In the genomic region with DNA sequence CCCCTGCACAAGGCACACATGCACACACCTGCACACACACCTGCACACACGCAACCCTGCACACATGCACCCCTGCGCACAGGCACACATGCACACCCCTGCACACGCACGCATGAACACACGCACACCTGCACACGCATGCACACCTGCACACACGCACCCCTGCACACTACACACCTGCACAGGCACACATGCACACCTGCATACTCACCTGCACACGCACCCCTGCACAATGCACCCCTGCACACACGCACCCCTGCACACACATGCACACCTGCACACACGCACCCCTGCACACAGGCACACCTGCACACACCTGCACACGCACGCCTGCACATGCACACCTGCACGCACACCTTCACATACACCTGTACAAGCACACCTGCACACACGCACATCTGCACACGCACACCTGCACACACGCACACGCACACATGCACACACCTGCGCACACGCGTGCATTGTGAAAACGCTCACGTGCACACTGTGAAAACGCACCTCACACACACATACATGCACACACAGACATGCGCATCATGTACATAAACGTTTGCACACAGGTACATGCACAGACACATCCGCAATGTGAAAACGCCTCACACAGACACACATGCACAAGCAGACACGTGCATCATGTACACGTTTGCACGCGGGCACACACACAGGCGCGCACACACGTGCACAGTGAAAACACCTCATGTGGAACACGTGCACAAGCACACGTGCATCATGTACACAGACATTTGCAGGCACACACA, we compare ENCODE assay signal across 24 cellular contexts. TPM values are rescaled to one million over a fixed set of nuclear protein-coding genes. Genes with fewer than 3 reads are reported as not detected.
DNase-seq lines count a peak whose midpoint lies in the region; ATAC-seq and TF ChIP-seq lines count a peak whose summit lies in the region.
"Had no signal": no experiment of that assay in that cellular context is flagged by ENCODE, and none has a peak within 500 bp of the region (broad histone marks: within the 10 kb centered on the region; RNA-seq: fewer than 3 reads in every experiment).

No MANE protein-coding gene starts in this region.

- TF ChIP-seq CTCF in HCT116 (IDR thresholded peaks at IDR 0.05 in 2 of 3, conservative IDR thresholded peaks at IDR 0.05 in 1 of 3; ENCODE audit: borderline replicate concordance in 1 of 3, insufficient read depth in 1 of 3, low read depth in 2 of 3, low read length in 2 of 3) (no peak), RWPE1 (conservative IDR thresholded peaks at IDR 0.05; ENCODE audit: low read depth) (no peak), endothelial cell (IDR thresholded peaks at IDR 0.05; ENCODE audit: unreplicated experiment) (no peak)

- ATAC-seq in HCT116 (no peak), GM21717 (IDR thresholded peaks at IDR 0.05; ENCODE audit: unreplicated experiment) (no peak)
- ATAC-seq: SK-N-SH treated with all-trans-retinoic acid at 6 μM for 48 hours had no signal

- TF ChIP-seq POLR2A in HCT116 (IDR thresholded peaks at IDR 0.05; ENCODE audit: borderline replicate concordance, extremely low read depth, insufficient read depth, insufficient read length): no peak

- no peaks in the 10 kb centered on the region for H3K9me2 ChIP-seq in HCT116 (ENCODE audit: insufficient read depth)

- no peak overlapping the region for H2BK12ac ChIP-seq in neuronal stem cell (ENCODE audit: low read length)

- H2AFZ ChIP-seq in HCT116 (ENCODE audit: low read depth, low read length, poor library complexity, severe bottlenecking) (no peak overlapping the region), neuronal stem cell (ENCODE audit: low read length) (no peak overlapping the region)

- WGBS in neuronal stem cell (ENCODE audit: extremely low coverage in 2 of 2, insufficient read length in 2 of 2, insufficient replicate concordance in 1 of 2), 2 donors: no CpG with 5 or more reads among the region's 36 CpGs

- no peak overlapping the region for H3K4me3 ChIP-seq in HCT116 (replicated peaks in 1 of 2; ENCODE audit: low read depth in 1 of 2, low read length in 2 of 2)
- peak overlapping the region in 1 of 2 donors; percentile 59 for H3K4me3 ChIP-seq in neuronal stem cell (ENCODE audit: low read length in 2 of 2)
- H3K4me3 ChIP-seq in effector memory CD4-positive, alpha-beta T cell (ENCODE audit: insufficient read depth, low read depth, low read length, poor library complexity, severe bottlenecking): no peak overlapping the region
- H3K4me3 ChIP-seq: BLaER1 treated with 17β-estradiol and CSF1 and Interleukin-3, amounts not matched to agents 10 nM and 100 nM; SJCRH30 had no signal

- H2BK5ac ChIP-seq in neuronal stem cell (ENCODE audit: low read length): peak overlapping the region; percentile 39

- H3K9ac ChIP-seq in HCT116 (ENCODE audit: low read length): no peak overlapping the region
- H3K9ac ChIP-seq in neuronal stem cell (ENCODE audit: low read depth, low read length, poor library complexity): peak overlapping the region; percentile 53
- H3K9ac ChIP-seq: BLaER1 treated with 17β-estradiol and CSF1 and Interleukin-3, amounts not matched to agents 10 nM and 100 nM had no signal

- BruUV-seq in HCT116 (replicated peaks; lab: Mats Ljungman, UMichigan): no TSS peak

- no peak overlapping the region for H3K4ac ChIP-seq in neuronal stem cell (ENCODE audit: low read length)

- H3K27ac ChIP-seq in HCT116 (ENCODE audit: low read depth, low read length) (no peak overlapping the region), RWPE1 (peak overlapping the region; percentile 98), neuronal stem cell (replicated peaks; ENCODE audit: low read length) (no peak overlapping the region)
- H3K27ac ChIP-seq in effector memory CD4-positive, alpha-beta T cell (ENCODE audit: insufficient read depth, low read length, poor library complexity, severe bottlenecking): no peak overlapping the region
- H3K27ac ChIP-seq: BLaER1 treated with 17β-estradiol and CSF1 and Interleukin-3, amounts not matched to agents 10 nM and 100 nM; SJCRH30 had no signal

- peak overlapping the region; percentile 78 for H3K4me3 Mint-ChIP-seq in endothelial cell (ENCODE audit: unreplicated experiment)
- H3K4me3 Mint-ChIP-seq: CD4-positive, alpha-beta T cell had no signal

- peak overlapping the region; percentile 19 for H3K18ac ChIP-seq in neuronal stem cell (ENCODE audit: low read length)

- peaks cover 10% of the 10 kb centered on the region for H3K36me3 Mint-ChIP-seq in endothelial cell (ENCODE audit: low read depth, unreplicated experiment)

- H3K23ac ChIP-seq in neuronal stem cell (ENCODE audit: low read depth, low read length, poor library complexity): peak overlapping the region; percentile 75

- H2BK120ac ChIP-seq in neuronal stem cell (ENCODE audit: low read depth, low read length): no peak overlapping the region

- RAD21 ChIA-PET in HCT116 (lab: Charles Lee; ENCODE audit: low non-redundant PET in 1 of 2, low total read pairs in 2 of 2, uncharacterized antibody in 2 of 2, unreplicated experiment in 2 of 2): no interaction called here

- peak overlapping the region; percentile 78 for H3K14ac ChIP-seq in neuronal stem cell (ENCODE audit: low read length)

- peaks cover 60% of the 10 kb centered on the region for H3K79me2 ChIP-seq in HCT116 (ENCODE audit: insufficient read depth, low read length)

- H3K4me1 Mint-ChIP-seq in endothelial cell (ENCODE audit: unreplicated experiment): no peaks in the 10 kb centered on the region

- CTCF ChIA-PET in HCT116 (lab: Charles Lee): no interaction called here
- CTCF ChIA-PET in RWPE1 (lab: Yijun Ruan, JAX): no interaction called here

- POLR2A ChIA-PET in HCT116 (lab: Charles Lee): no interaction called here
- POLR2A ChIA-PET in RWPE1 (lab: Yijun Ruan, JAX; ENCODE audit: low non-redundant PET): no interaction called here

- peaks cover 8% of the 10 kb centered on the region for H3K27me3 Mint-ChIP-seq in endothelial cell (ENCODE audit: unreplicated experiment)
- H3K27me3 Mint-ChIP-seq: CD4-positive, alpha-beta T cell had no signal

- H4K20me1 ChIP-seq in HCT116 (ENCODE audit: insufficient read depth): peaks cover 4% of the 10 kb centered on the region; the same call in 1 of the 2 replicates

- no peak overlapping the region for H2AK5ac ChIP-seq in neuronal stem cell (ENCODE audit: low read depth, low read length)

- peak overlapping the region; percentile 22 for H4K91ac ChIP-seq in neuronal stem cell (ENCODE audit: low read depth, low read length, poor library complexity)

- peaks cover 25 to 54% of the 10 kb centered on the region in 2 experiments for H3K4me1 ChIP-seq in HCT116 (ENCODE audit: control insufficient read depth in 1 of 2, insufficient read depth in 2 of 2, low read length in 2 of 2)
- peaks cover 0 to 3% of the 10 kb centered on the region in 2 donors for H3K4me1 ChIP-seq in neuronal stem cell (ENCODE audit: control insufficient read depth in 2 of 2, insufficient read depth in 1 of 2, low read depth in 1 of 2, low read length in 2 of 2)
- no peaks in the 10 kb centered on the region for H3K4me1 ChIP-seq in effector memory CD4-positive, alpha-beta T cell (ENCODE audit: control insufficient read depth, insufficient read depth, low read length, poor library complexity, severe bottlenecking)
- H3K4me1 ChIP-seq: SJCRH30 had no signal

- no peak overlapping the region for H4K8ac ChIP-seq in neuronal stem cell (ENCODE audit: low read depth, low read length)

- H2BK15ac ChIP-seq in neuronal stem cell (ENCODE audit: low read length): no peak overlapping the region

- H3K36me3 ChIP-seq in HCT116 (ENCODE audit: control insufficient read depth in 1 of 2, insufficient read depth in 2 of 2, low read length in 2 of 2) (peaks cover 7 to 40% of the 10 kb centered on the region in 2 experiments; a peak in 3 of 4 replicates), neuronal stem cell (replicated peaks in 1 of 2; ENCODE audit: control insufficient read depth in 2 of 2, insufficient read depth in 2 of 2, low read length in 2 of 2) (peaks cover 26 to 50% of the 10 kb centered on the region in 2 donors)
- H3K36me3 ChIP-seq in effector memory CD4-positive, alpha-beta T cell (ENCODE audit: control insufficient read depth, insufficient read depth, low read length): peaks cover 11% of the 10 kb centered on the region

- no peaks in the 10 kb centered on the region for H3K9me3 ChIP-seq in HCT116 (ENCODE audit: control insufficient read depth in 1 of 2, insufficient read depth in 1 of 2, low read depth in 1 of 2, low read length in 2 of 2)
- H3K9me3 ChIP-seq in neuronal stem cell (replicated peaks in 1 of 2; ENCODE audit: control insufficient read depth in 2 of 2, insufficient read depth in 1 of 2, low read depth in 1 of 2, low read length in 2 of 2): peaks cover 0 to 9% of the 10 kb centered on the region in 2 donors
- H3K9me3 ChIP-seq in effector memory CD4-positive, alpha-beta T cell (ENCODE audit: control insufficient read depth, low read length): no peaks in the 10 kb centered on the region
- H3K9me3 ChIP-seq: BLaER1 treated with 17β-estradiol and CSF1 and Interleukin-3, amounts not matched to agents 10 nM and 100 nM; SJCRH30 had no signal

- H3K27ac Mint-ChIP-seq in endothelial cell (ENCODE audit: unreplicated experiment): peak overlapping the region; percentile 52
- H3K27ac Mint-ChIP-seq: CD4-positive, alpha-beta T cell had no signal

- H3K4me2 ChIP-seq in HCT116 (ENCODE audit: low read length) (no peak overlapping the region), neuronal stem cell (ENCODE audit: insufficient read depth, low read length, poor library complexity, severe bottlenecking) (no peak overlapping the region)

- intact Hi-C loops in HCT116 (cut with micrococcal nuclease): loop anchor here (10.0 kb wide), 1 partner anchor 274 kb away; the partner anchor contains the start of gene MIB2

- no peaks in the 10 kb centered on the region for H3K9me3 Mint-ChIP-seq in endothelial cell (ENCODE audit: unreplicated experiment)
- H3K9me3 Mint-ChIP-seq: CD4-positive, alpha-beta T cell had no signal

- DNase-seq in HCT116 (ENCODE audit: low read depth, low spot score): no peak
- no peak for DNase-seq in RWPE1 (ENCODE audit: low spot score)
- DNase-seq in endothelial cell (ENCODE audit: low spot score): no peak
- no peak for DNase-seq in neuronal stem cell (ENCODE audit: low spot score)
- DNase-seq in COLO668 (lab: John Stamatoyannopoulos, UW; ENCODE audit: unreplicated experiment): no peak
- no peak for DNase-seq in effector memory CD4-positive, alpha-beta T cell
- DNase-seq: AML-193; CD4-positive, alpha-beta T cell; COR-L47; KBM-7; MV-4-11; NCI-H1105; NCI-H1436 treated with DMSO at 0.1 percent for 48 hours; NCI-H187 treated with DMSO at 0.1 percent for 48 hours; NCI-H2107; NCI-H524; NCI-H748 treated with DMSO at 0.1 percent for 48 hours; SJCRH30 had no signal

- H3K27me3 ChIP-seq in HCT116 (ENCODE audit: insufficient read depth, low read length) (no peaks in the 10 kb centered on the region), neuronal stem cell (ENCODE audit: control insufficient read depth in 3 of 3, insufficient read depth in 3 of 3, low read depth in 1 of 3, low read length in 3 of 3) (no peaks in the 10 kb centered on the region)
- no peaks in the 10 kb centered on the region for H3K27me3 ChIP-seq in effector memory CD4-positive, alpha-beta T cell (replicated peaks; ENCODE audit: control insufficient read depth, insufficient read depth, low read length, poor library complexity, severe bottlenecking)
- H3K27me3 ChIP-seq: BLaER1 treated with 17β-estradiol and CSF1 and Interleukin-3, amounts not matched to agents 10 nM and 100 nM; SJCRH30 had no signal

- peaks cover 23% of the 10 kb centered on the region for H3K79me1 ChIP-seq in neuronal stem cell (ENCODE audit: low read depth, low read length)

- no peak for TF ChIP-seq RAD21 in HCT116 (IDR thresholded peaks at IDR 0.05; ENCODE audit: low read depth)

RNA-seq across cellular contexts. Expression of gene DVL1, which starts 8.2 kb away (rescaled TPM):
- total RNA-seq in HCT116 (2021; ENCODE audit: unreplicated experiment): 160 TPM
- 193 and 219 TPM in 2 replicates for polyA plus RNA-seq in HCT116 (2012)
- 26.7 TPM for total RNA-seq in endothelial cell (ENCODE audit: unreplicated experiment)
- 31.8 TPM for polyA plus RNA-seq in neuronal stem cell (2013, experiment 1 of 2)
- polyA plus RNA-seq in neuronal stem cell (2013, experiment 2 of 2): 31.9 TPM

RNA-seq across cellular contexts. Expression of gene TAS1R3, which starts 9.9 kb away (rescaled TPM):
- total RNA-seq in HCT116 (2021; ENCODE audit: unreplicated experiment) (0.07 TPM), endothelial cell (ENCODE audit: unreplicated experiment) (1.2 TPM)
- polyA plus RNA-seq in HCT116 (2012): 0.33 and 0.37 TPM in 2 replicates
- 0.14 TPM for polyA plus RNA-seq in neuronal stem cell (2013, experiment 1 of 2)
- polyA plus RNA-seq in neuronal stem cell (2013, experiment 2 of 2): 0.12 TPM
- total RNA-seq: H4, MCF 10A had no signal

RNA-seq across cellular contexts. Expression of gene CPTP, which starts 16.4 kb away (rescaled TPM):
- total RNA-seq in HCT116 (2021; ENCODE audit: unreplicated experiment) (16.3 TPM), endothelial cell (ENCODE audit: unreplicated experiment) (26.0 TPM)
- 11.2 and 13.9 TPM in 2 replicates for polyA plus RNA-seq in HCT116 (2012)
- polyA plus RNA-seq in neuronal stem cell (2013, experiment 1 of 2): 9.4 TPM
- 9.2 TPM for polyA plus RNA-seq in neuronal stem cell (2013, experiment 2 of 2)

RNA-seq across cellular contexts. Expression of gene INTS11, which starts 16.5 kb away (rescaled TPM):
- 161 TPM for total RNA-seq in HCT116 (2021; ENCODE audit: unreplicated experiment)
- 161 and 165 TPM in 2 replicates for polyA plus RNA-seq in HCT116 (2012)
- total RNA-seq in endothelial cell (ENCODE audit: unreplicated experiment): 104 TPM
- polyA plus RNA-seq in neuronal stem cell (2013, experiment 1 of 2): 73.8 TPM
- polyA plus RNA-seq in neuronal stem cell (2013, experiment 2 of 2): 72.0 TPM

RNA-seq across cellular contexts. Expression of gene MXRA8, which starts 17.4 kb away (rescaled TPM):
- 0.74 TPM for total RNA-seq in HCT116 (2021; ENCODE audit: unreplicated experiment)
- 3.6 and 3.7 TPM in 2 replicates for polyA plus RNA-seq in HCT116 (2012)
- total RNA-seq in endothelial cell (ENCODE audit: unreplicated experiment): 0.64 TPM
- 14.0 TPM for polyA plus RNA-seq in neuronal stem cell (2013, experiment 1 of 2)
- 13.2 TPM for polyA plus RNA-seq in neuronal stem cell (2013, experiment 2 of 2)
- total RNA-seq: HT-29, MCF 10A had no signal
